11 cellular contexts compared by ENCODE assay signal in genomic region chr1:66354311-66354922, GRCh38.
DNase-seq lines count a peak whose midpoint lies in the region; ATAC-seq, FAIRE-seq and TF ChIP-seq lines count a peak whose summit lies in the region.
"Had no signal": no experiment of that assay in that cellular context is flagged by ENCODE, and none has a peak within 500 bp of the region (broad histone marks: within the 10 kb centered on the region; RNA-seq: fewer than 3 reads in every experiment).

No MANE protein-coding gene starts in this region.

- peaks cover 4% of the 10 kb centered on the region for H3K36me3 ChIP-seq in CD8-positive, alpha-beta memory T cell (ENCODE audit: insufficient read depth, low read length)
- H3K36me3 ChIP-seq in OCI-LY1 (ENCODE audit: insufficient read depth, low read length) (peaks cover 18% of the 10 kb centered on the region), endothelial cell of umbilical vein (ENCODE audit: control insufficient read depth in 2 of 2, extremely low read depth in 1 of 2, insufficient read depth in 2 of 2, low read length in 2 of 2) (peaks cover 13 to 17% of the 10 kb centered on the region in 2 experiments)

- intact Hi-C loops in endothelial cell of umbilical vein (cut with micrococcal nuclease): loop anchor here (1.0 to 5.0 kb wide), 8 partner anchors 17 to 932 kb away; partner anchors contain the start of genes LEPR and LEPROT

- peaks cover 94% of the 10 kb centered on the region for H3K4me1 ChIP-seq in CD8-positive, alpha-beta memory T cell (ENCODE audit: insufficient read depth, low read length)
- H3K4me1 ChIP-seq in OCI-LY1 (ENCODE audit: insufficient read depth, low read length, severe bottlenecking) (peaks cover 64% of the 10 kb centered on the region), endothelial cell of umbilical vein (ENCODE audit: control insufficient read depth, extremely low read depth, insufficient read depth, low read length) (peaks cover 89% of the 10 kb centered on the region)

- H3K9ac ChIP-seq in OCI-LY1 (ENCODE audit: low read length) (no peak overlapping the region; the same call in 1 of the 2 replicates), endothelial cell of umbilical vein (replicated peaks; ENCODE audit: extremely low read depth, insufficient read depth, low read length) (peak overlapping the region; percentile 70)

- no peaks in the 10 kb centered on the region for H3K27me3 Mint-ChIP-seq in CD8-positive, alpha-beta memory T cell
- no peaks in the 10 kb centered on the region for H3K27me3 Mint-ChIP-seq in nephron progenitor cell (ENCODE audit: low read depth, poor library complexity)

- ATAC-seq in GM19467 (IDR thresholded peaks at IDR 0.05; ENCODE audit: unreplicated experiment): no peak
- ATAC-seq: activated T-cell treated with anti-CD3 and anti-CD28 coated beads, Interleukin-2, amount 50 U/mL, for 4 hours; esophagus mucosa had no signal

- no peak for DNase-seq in CD8-positive, alpha-beta memory T cell
- DNase-seq in endothelial cell of umbilical vein (ENCODE audit: low read depth, low spot score) (peak; percentile 78), nephron progenitor cell (no peak), OCI-M2 (lab: John Stamatoyannopoulos, UW; ENCODE audit: unreplicated experiment) (no peak), NOMO-1 treated with dmso at 0.1 percent for 144 hours (lab: John Stamatoyannopoulos, UW; ENCODE audit: unreplicated experiment) (no peak), SW480 (ENCODE audit: low spot score) (no peak)
- DNase-seq: activated T-cell treated with anti-CD3 and anti-CD28 coated beads, Interleukin-2, amount 50 U/mL, for 4 hours; NCI-H1436 had no signal

- peak; percentile 89 for FAIRE-seq in endothelial cell of umbilical vein (lab: Jason Lieb, UNC)

- no TSS peak for BruUV-seq in endothelial cell of umbilical vein (replicated peaks; lab: Mats Ljungman, UMichigan)

- peaks cover 35% of the 10 kb centered on the region for H3K79me2 ChIP-seq in OCI-LY1 (ENCODE audit: insufficient read depth, low read length)
- peaks cover 93% of the 10 kb centered on the region for H3K79me2 ChIP-seq in endothelial cell of umbilical vein (ENCODE audit: control insufficient read depth, insufficient read depth, low read length)

- H3K4me2 ChIP-seq in OCI-LY1 (ENCODE audit: low read length) (peak overlapping the region; percentile 2; the same call in 1 of the 2 replicates), endothelial cell of umbilical vein (ENCODE audit: insufficient read depth, low read length) (peak overlapping the region; percentile 90)

- no peak overlapping the region for H3K4me3 Mint-ChIP-seq in CD8-positive, alpha-beta memory T cell
- H3K4me3 Mint-ChIP-seq in nephron progenitor cell: peak overlapping the region; percentile 59
- H3K4me3 Mint-ChIP-seq: activated T-cell treated with anti-CD3 and anti-CD28 coated beads, Interleukin-2, amount 50 U/mL, for 4 hours had no signal

- H3K4me3 ChIP-seq in CD8-positive, alpha-beta memory T cell (ENCODE audit: low read length): no peak overlapping the region
- H3K4me3 ChIP-seq in OCI-LY1 (ENCODE audit: low read depth, low read length, poor library complexity, severe bottlenecking): no peak overlapping the region
- H3K4me3 ChIP-seq in endothelial cell of umbilical vein (replicated peaks in 1 of 3; ENCODE audit: insufficient read depth in 1 of 3, low read depth in 1 of 3, low read length in 3 of 3): peak overlapping the region in 1 of 3 experiments; percentile 36

- POLR2A ChIA-PET in CD8-positive, alpha-beta memory T cell (lab: Charles Lee): no interaction called here
- POLR2A ChIA-PET in endothelial cell of umbilical vein (lab: Charles Lee): interaction anchor here (0.6 kb wide), 1 partner anchor 13 kb away, joined by 3 read pairs; no protein-coding TSS in a partner anchor

- TF ChIP-seq POLR2A in endothelial cell of umbilical vein (IDR thresholded peaks at IDR 0.05; ENCODE audit: low read depth, low read length): no peak

- peaks cover 14 to 65% (median 19%) of the 10 kb centered on the region in 3 donors for H3K36me3 Mint-ChIP-seq in CD8-positive, alpha-beta memory T cell
- no peaks in the 10 kb centered on the region for H3K36me3 Mint-ChIP-seq in nephron progenitor cell (ENCODE audit: low read depth)

- H2AFZ ChIP-seq in OCI-LY1 (ENCODE audit: low read length) (no peak overlapping the region), endothelial cell of umbilical vein (ENCODE audit: low read depth, low read length) (no peak overlapping the region)

- H3K4me1 Mint-ChIP-seq in CD8-positive, alpha-beta memory T cell: peaks cover 88 to 99% (median 96%) of the 10 kb centered on the region in 3 donors
- peaks cover 86% of the 10 kb centered on the region for H3K4me1 Mint-ChIP-seq in nephron progenitor cell

- no peaks in the 10 kb centered on the region for H3K9me3 Mint-ChIP-seq in CD8-positive, alpha-beta memory T cell
- H3K9me3 Mint-ChIP-seq in nephron progenitor cell: no peaks in the 10 kb centered on the region

- H3K9me1 ChIP-seq in endothelial cell of umbilical vein (replicated peaks; ENCODE audit: control insufficient read depth, extremely low read depth, insufficient read depth, low read length): no peaks in the 10 kb centered on the region

- no peak overlapping the region for H3K27ac ChIP-seq in CD8-positive, alpha-beta memory T cell (ENCODE audit: low read depth, low read length)
- H3K27ac ChIP-seq in OCI-LY1 (ENCODE audit: low read depth, low read length, poor library complexity, severe bottlenecking) (no peak overlapping the region), endothelial cell of umbilical vein (ENCODE audit: insufficient read depth, low read depth, low read length) (peak overlapping the region; percentile 96)

- dilution Hi-C loops in endothelial cell of umbilical vein (cut with MboI; ENCODE audit: extremely low pct_ligation_motif_present, low sequenced_read_pairs): no loop called here

- H3K9me3 ChIP-seq in CD8-positive, alpha-beta memory T cell (ENCODE audit: low read length): no peaks in the 10 kb centered on the region
- no peaks in the 10 kb centered on the region for H3K9me3 ChIP-seq in OCI-LY1 (ENCODE audit: low read length)
- H3K9me3 ChIP-seq in endothelial cell of umbilical vein (replicated peaks; ENCODE audit: control insufficient read depth, insufficient read depth, low read length): no peaks in the 10 kb centered on the region

- H3K27ac Mint-ChIP-seq in CD8-positive, alpha-beta memory T cell: peak overlapping the region in 7 of 8 donors; percentile 15 to 85 (median 50)
- no peak overlapping the region for H3K27ac Mint-ChIP-seq in nephron progenitor cell

- no peak for TF ChIP-seq CTCF in OCI-LY1 (IDR thresholded peaks at IDR 0.05; ENCODE audit: low read length)
- TF ChIP-seq CTCF in endothelial cell of umbilical vein (IDR thresholded peaks at IDR 0.05; ENCODE audit: extremely low read depth in 1 of 2, insufficient read depth in 1 of 2, low read depth in 1 of 2, low read length in 2 of 2): peak in 1 of 2 donors; percentile 8
- no peak for TF ChIP-seq CTCF in nephron progenitor cell (IDR thresholded peaks at IDR 0.05)

- H3F3A ChIP-seq in OCI-LY1 (ENCODE audit: insufficient read depth, low read length): no peaks in the 10 kb centered on the region

- no peaks in the 10 kb centered on the region for H3K27me3 ChIP-seq in CD8-positive, alpha-beta memory T cell (ENCODE audit: insufficient read depth, low read length, poor library complexity, severe bottlenecking)
- H3K27me3 ChIP-seq in OCI-LY1 (ENCODE audit: insufficient read depth, low read length) (no peaks in the 10 kb centered on the region), endothelial cell of umbilical vein (ENCODE audit: control insufficient read depth in 2 of 2, insufficient read depth in 2 of 2, low read length in 2 of 2) (no peaks in the 10 kb centered on the region)

- CTCF ChIA-PET in CD8-positive, alpha-beta memory T cell (lab: Charles Lee): interaction anchor here (1.0 to 2.7 kb wide), 4 partner anchors 8 to 92 kb away, joined by 3 to 9 read pairs (median 4); no protein-coding TSS in a partner anchor
- CTCF ChIA-PET in endothelial cell of umbilical vein (lab: Charles Lee): interaction anchor here (0.9 to 6.3 kb wide), 6 partner anchors 11 to 150 kb away, joined by 3 to 43 read pairs (median 10); no protein-coding TSS in a partner anchor

- H4K20me1 ChIP-seq in OCI-LY1 (ENCODE audit: insufficient read depth, low read length) (no peaks in the 10 kb centered on the region), endothelial cell of umbilical vein (replicated peaks; ENCODE audit: control insufficient read depth, extremely low read depth, insufficient read depth, low read length) (no peaks in the 10 kb centered on the region)

- H3K9me2 ChIP-seq in OCI-LY1 (ENCODE audit: low read depth, low read length): no peaks in the 10 kb centered on the region

TF ChIP-seq in endothelial cell of umbilical vein, 7 proteins besides CTCF, POLR2A, EP300 and RAD21:
- TF ChIP-seq POLR2AphosphoS5 (IDR thresholded peaks at IDR 0.05; ENCODE audit: insufficient read depth, low read depth, low read length) (peak; percentile 57), GATA2 (IDR thresholded peaks at IDR 0.05; ENCODE audit: insufficient read depth, insufficient read length, low read depth, low read length) (peak; percentile 83), FOS (IDR thresholded peaks at IDR 0.05; ENCODE audit: borderline replicate concordance, insufficient read depth, low read length) (no peak), JUN (IDR thresholded peaks at IDR 0.05; ENCODE audit: borderline replicate concordance, insufficient read depth, insufficient read length, low read depth) (peak; percentile 32)
TF ChIP-seq in endothelial cell of umbilical vein: peak in this region for 3.
